In genomic region chr12:39006286-39006685, GRCh38 we compare ENCODE assay signal across 23 cellular contexts.
"Had no signal": no experiment of that assay in that cellular context is flagged by ENCODE, and none has a peak within 500 bp of the region (broad histone marks: within the 10 kb centered on the region; RNA-seq: fewer than 3 reads in every experiment).

No MANE protein-coding gene starts in this region.

- ATAC-seq: activated T-helper 17 cell treated with anti-CD3 and anti-CD28 coated beads, Interleukin-2, amount 50 U/mL, for 72 hours; left ventricle myocardium superior; naive thymus-derived CD8-positive, alpha-beta T cell; right cardiac atrium; upper lobe of right lung had no signal

- H3K27me3 Mint-ChIP-seq: activated naive CD8-positive, alpha-beta T cell; activated T-cell treated with anti-CD3 and anti-CD28 coated beads, Interleukin-2, amount 50 U/mL, for 24 hours; activated T-helper 17 cell treated with anti-CD3 and anti-CD28 coated beads, Interleukin-2, amount 50 U/mL, for 72 hours; naive thymus-derived CD8-positive, alpha-beta T cell; stimulated activated naive CD8-positive, alpha-beta T cell treated with anti-CD3 and anti-CD28 coated beads, Interleukin-15, Interleukin-2, amounts not matched to agents 100 ng/mL and 50 ng/mL, for 24 hours had no signal

- H3K27ac Mint-ChIP-seq: activated naive CD8-positive, alpha-beta T cell; activated T-cell treated with anti-CD3 and anti-CD28 coated beads, Interleukin-2, amount 50 U/mL, for 24 hours; activated T-helper 17 cell treated with anti-CD3 and anti-CD28 coated beads, Interleukin-2, amount 50 U/mL, for 72 hours; mesothelial cell of epicardium; naive thymus-derived CD8-positive, alpha-beta T cell; stimulated activated naive CD8-positive, alpha-beta T cell treated with anti-CD3 and anti-CD28 coated beads, Interleukin-15, Interleukin-2, amounts not matched to agents 100 ng/mL and 50 ng/mL, for 24 hours had no signal

- H3K4me1 Mint-ChIP-seq: activated T-helper 17 cell treated with anti-CD3 and anti-CD28 coated beads, Interleukin-2, amount 50 U/mL, for 72 hours; mesothelial cell of epicardium; naive thymus-derived CD8-positive, alpha-beta T cell had no signal

- H3K4me3 ChIP-seq: adrenal gland, cardiac muscle cell, ovary, prostate gland, thyroid gland, upper lobe of right lung had no signal

- H3K4me3 Mint-ChIP-seq: activated naive CD8-positive, alpha-beta T cell; activated T-cell treated with anti-CD3 and anti-CD28 coated beads, Interleukin-2, amount 50 U/mL, for 24 hours; activated T-helper 17 cell treated with anti-CD3 and anti-CD28 coated beads, Interleukin-2, amount 50 U/mL, for 72 hours; mesothelial cell of epicardium; naive thymus-derived CD8-positive, alpha-beta T cell; stimulated activated naive CD8-positive, alpha-beta T cell treated with anti-CD3 and anti-CD28 coated beads, Interleukin-15, Interleukin-2, amounts not matched to agents 100 ng/mL and 50 ng/mL, for 24 hours had no signal

- H3K27me3 ChIP-seq: adrenal gland, cardiac muscle cell, ovary, thyroid gland, upper lobe of right lung had no signal

- H3K9me3 ChIP-seq: adrenal gland, ovary, prostate gland, thyroid gland, upper lobe of right lung had no signal

- H3K9me3 Mint-ChIP-seq: activated T-helper 17 cell treated with anti-CD3 and anti-CD28 coated beads, Interleukin-2, amount 50 U/mL, for 72 hours; mesothelial cell of epicardium had no signal

- DNase-seq: activated T-cell treated with anti-CD3 and anti-CD28 coated beads, Interleukin-2, amount 50 U/mL, for 24 hours; adrenal gland; cortex of kidney; foreskin fibroblast; kidney; left ventricle myocardium superior; mammary epithelial cell; naive thymus-derived CD8-positive, alpha-beta T cell; ovary; right cardiac atrium; stimulated activated CD4-positive, alpha-beta T cell treated with anti-CD3 and anti-CD28 coated beads, Interleukin-12 subunit alpha, Interleukin-12 subunit beta, amount 100 ng/mL, for 4 hours; stimulated activated CD4-positive, alpha-beta T cell treated with anti-CD3 and anti-CD28 coated beads, Interleukin-1b, Interleukin-23, amount 100 ng/mL, for 48 hours; substantia nigra; T-helper 1 cell; thyroid gland; upper lobe of right lung had no signal

- H3K36me3 ChIP-seq: adrenal gland, cardiac muscle cell, ovary, prostate gland, thyroid gland, upper lobe of right lung had no signal

- H3K27ac ChIP-seq: adrenal gland, cardiac muscle cell, epithelial cell of prostate, ovary, prostate gland, thyroid gland, upper lobe of right lung had no signal

- H3K4me1 ChIP-seq: adrenal gland, prostate gland, upper lobe of right lung had no signal

- H3K36me3 Mint-ChIP-seq: activated naive CD8-positive, alpha-beta T cell; mesothelial cell of epicardium; naive thymus-derived CD8-positive, alpha-beta T cell had no signal
